1 cellular context compared by ENCODE assay signal in the genomic region with DNA sequence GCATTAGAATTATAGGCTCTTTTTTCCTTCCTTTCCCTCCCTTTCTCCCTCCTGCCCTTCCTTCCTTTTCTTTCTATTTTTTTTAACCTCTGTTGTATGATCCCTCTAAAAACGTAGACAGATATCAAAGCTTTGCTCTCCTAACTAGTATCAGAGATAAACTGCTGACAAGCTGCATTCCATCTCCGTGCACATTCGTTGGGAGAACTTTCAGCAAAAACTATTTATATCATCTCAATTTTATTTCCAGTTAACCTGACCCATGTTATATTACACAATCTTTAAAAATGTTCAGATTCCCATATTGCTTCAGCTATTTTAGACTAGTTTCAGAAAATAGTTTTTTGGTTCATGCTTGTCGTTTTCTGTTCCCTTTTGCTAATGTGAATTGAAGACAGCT.
TF ChIP-seq lines count a peak whose summit lies in the region.

No MANE protein-coding gene starts in this region.

TF ChIP-seq in A549, 52 proteins besides CTCF, POLR2A, EP300 and RAD21:
- no peak for TF ChIP-seq BHLHE40 (IDR thresholded peaks at IDR 0.05; ENCODE audit: low read depth, low read length)
- no peak for TF ChIP-seq RCOR1 (IDR thresholded peaks at IDR 0.05; ENCODE audit: low read depth, low read length)
- no peak for TF ChIP-seq FOSL2 (IDR thresholded peaks at IDR 0.05)
- no peak for TF ChIP-seq FOSL2 (CRISPR knock-in tag; IDR thresholded peaks at IDR 0.05)
